In the genomic region with DNA sequence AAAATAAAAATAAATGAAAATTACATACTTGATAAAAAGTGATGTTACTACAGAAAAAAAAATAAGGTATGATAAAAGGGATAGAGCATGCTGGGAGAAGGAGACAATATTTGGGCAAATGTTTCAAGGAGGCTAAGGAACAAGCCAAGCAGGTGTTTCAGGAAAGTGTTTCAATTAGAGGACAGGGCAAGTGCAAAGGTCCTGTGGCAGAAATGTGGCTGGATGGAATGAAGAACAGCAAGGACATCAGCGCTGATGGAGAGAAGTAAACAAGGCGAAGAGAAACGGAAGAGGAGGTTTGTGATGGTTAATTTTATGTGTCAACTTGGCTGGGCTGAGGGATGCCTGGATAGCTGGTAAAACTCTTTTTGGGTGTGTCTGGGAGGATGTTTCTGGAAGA, we compare ENCODE assay signal across 27 cellular contexts.
"Had no signal": no experiment of that assay in that cellular context is flagged by ENCODE, and none has a peak within 500 bp of the region (broad histone marks: within the 10 kb centered on the region; RNA-seq: fewer than 3 reads in every experiment).

No MANE protein-coding gene starts in this region.

- FAIRE-seq: colon, endometrium, endothelial cell of umbilical vein, frontal cortex had no signal

- H3K27ac Mint-ChIP-seq: dendritic cell treated with granulocyte-macrophage colony-stimulating factor and Interleukin-4, amounts not matched to agents 40 ng/mL and 50 ng/mL, for 4 days; effector memory CD8-positive, alpha-beta T cell; endodermal cell had no signal

- H3K27me3 Mint-ChIP-seq: dendritic cell treated with granulocyte-macrophage colony-stimulating factor and Interleukin-4, amounts not matched to agents 40 ng/mL and 50 ng/mL, for 4 days had no signal

- H3K27me3 ChIP-seq: colonic mucosa, esophagus muscularis mucosa, esophagus squamous epithelium, foreskin keratinocyte, gastrocnemius medialis had no signal

- H3K4me3 ChIP-seq: colonic mucosa, coronary artery, dorsolateral prefrontal cortex, esophagus muscularis mucosa, esophagus squamous epithelium, gastrocnemius medialis, gastroesophageal sphincter had no signal

- H3K9me3 ChIP-seq: colonic mucosa, esophagus muscularis mucosa, esophagus squamous epithelium, gastrocnemius medialis, gastroesophageal sphincter had no signal

- H3K27ac ChIP-seq: colonic mucosa, coronary artery, dorsolateral prefrontal cortex, epithelial cell of prostate, esophagus muscularis mucosa, esophagus squamous epithelium, foreskin keratinocyte, gastrocnemius medialis, gastroesophageal sphincter had no signal

- H3K9me3 Mint-ChIP-seq: dendritic cell treated with granulocyte-macrophage colony-stimulating factor and Interleukin-4, amounts not matched to agents 40 ng/mL and 50 ng/mL, for 4 days; endodermal cell had no signal

- H3K4me1 Mint-ChIP-seq: endodermal cell had no signal

- H3K4me3 Mint-ChIP-seq: dendritic cell treated with granulocyte-macrophage colony-stimulating factor and Interleukin-4, amounts not matched to agents 40 ng/mL and 50 ng/mL, for 4 days; effector memory CD8-positive, alpha-beta T cell; endodermal cell had no signal

- H3K4me1 ChIP-seq: colonic mucosa, esophagus muscularis mucosa, foreskin keratinocyte, gastrocnemius medialis, gastroesophageal sphincter had no signal

- H3K36me3 ChIP-seq: colonic mucosa, esophagus muscularis mucosa, esophagus squamous epithelium, gastrocnemius medialis, gastroesophageal sphincter had no signal

- ATAC-seq: effector memory CD8-positive, alpha-beta T cell; esophagus mucosa; foreskin keratinocyte; gastrocnemius medialis; gastroesophageal sphincter had no signal

- DNase-seq: colonic mucosa; cortex of kidney; dermis blood vessel endothelial cell; dorsolateral prefrontal cortex; effector CD4-positive, alpha-beta T cell; effector CD8-positive, alpha-beta T cell; effector memory CD4-positive, alpha-beta T cell; effector memory CD8-positive, alpha-beta T cell; endodermal cell; erythroblast; esophagus squamous epithelium; foreskin fibroblast; foreskin keratinocyte; foreskin melanocyte; gastrocnemius medialis; glutamatergic neuron; head of caudate nucleus had no signal
